22 cellular contexts compared by ENCODE assay signal in the genomic region with DNA sequence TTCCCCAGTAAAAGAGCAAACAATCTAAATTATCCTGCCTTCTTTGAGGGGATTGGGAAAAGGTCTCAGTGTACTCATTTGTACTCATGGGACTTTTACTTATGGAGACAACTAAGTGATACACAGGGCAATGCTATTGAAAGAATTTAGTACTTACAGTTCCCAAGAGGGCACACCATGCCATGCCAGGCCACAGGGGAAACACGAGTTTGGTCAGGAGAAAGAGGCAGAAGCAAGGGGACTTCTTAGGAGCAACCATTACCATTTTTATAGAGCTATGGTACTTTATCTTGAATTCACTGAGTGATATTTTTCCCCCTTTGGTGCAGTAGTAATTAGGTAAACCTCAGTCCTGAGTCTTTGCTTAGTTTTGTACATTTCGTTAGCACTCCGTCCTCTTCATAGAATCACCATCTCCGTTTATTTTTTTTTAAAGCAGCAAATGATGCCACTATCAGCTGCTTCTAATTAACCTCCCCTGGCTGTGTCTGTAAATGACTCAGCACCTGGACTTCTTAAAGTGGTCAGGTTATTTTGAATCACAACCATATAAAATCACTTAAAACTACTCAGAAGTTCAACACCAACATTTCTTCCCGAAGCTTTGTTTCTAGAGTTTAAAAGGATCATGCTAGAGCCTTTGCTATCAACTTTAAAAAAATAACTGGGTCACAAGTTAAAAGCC. TPM values are rescaled to one million over a fixed set of nuclear protein-coding genes. Genes with fewer than 3 reads are reported as not detected.
DNase-seq lines count a peak whose midpoint lies in the region; ATAC-seq and TF ChIP-seq lines count a peak whose summit lies in the region.
"Had no signal": no experiment of that assay in that cellular context is flagged by ENCODE, and none has a peak within 500 bp of the region (broad histone marks: within the 10 kb centered on the region; RNA-seq: fewer than 3 reads in every experiment).

No MANE protein-coding gene starts in this region.

- no peak overlapping the region for H2AFZ ChIP-seq in fibroblast of lung (ENCODE audit: low read length)

- H3K27me3 Mint-ChIP-seq in mesothelial cell of epicardium (ENCODE audit: low read depth), result no peaks in the 10 kb centered on the region
- H3K27me3 Mint-ChIP-seq: activated CD4-positive, alpha-beta T cell treated with anti-CD3 and anti-CD28 coated beads for 36 hours; IgD-negative memory B cell had no signal

- peak overlapping the region; percentile 19 for H3K4me2 ChIP-seq in fibroblast of lung (ENCODE audit: extremely low read depth, insufficient read depth, low read length)

- no peak overlapping the region for H3K4me3 Mint-ChIP-seq in mesothelial cell of epicardium
- H3K4me3 Mint-ChIP-seq: activated CD4-positive, alpha-beta T cell treated with anti-CD3 and anti-CD28 coated beads for 36 hours; IgD-negative memory B cell; naive thymus-derived CD4-positive, alpha-beta T cell had no signal

- H3K36me3 ChIP-seq in fibroblast of lung (ENCODE audit: control insufficient read depth, insufficient read depth, low read length), result no peaks in the 10 kb centered on the region
- H3K36me3 ChIP-seq: brain microvascular endothelial cell, esophagus muscularis mucosa, left ventricle myocardium inferior had no signal

- H3K27ac Mint-ChIP-seq in mesothelial cell of epicardium, result no peak overlapping the region
- H3K27ac Mint-ChIP-seq: activated CD4-positive, alpha-beta T cell treated with anti-CD3 and anti-CD28 coated beads for 36 hours; naive thymus-derived CD4-positive, alpha-beta T cell had no signal

- no peaks in the 10 kb centered on the region for H4K20me1 ChIP-seq in fibroblast of lung (ENCODE audit: control insufficient read depth, extremely low read depth, insufficient read depth, low read length)

- no peak overlapping the region for H3K4me3 ChIP-seq in fibroblast of lung (replicated peaks in 1 of 4; ENCODE audit: control extremely low read depth in 1 of 4, insufficient read depth in 1 of 4, low read depth in 3 of 4, low read length in 4 of 4)
- H3K4me3 ChIP-seq: dorsolateral prefrontal cortex, esophagus muscularis mucosa, left ventricle myocardium inferior had no signal

- H3K9ac ChIP-seq in fibroblast of lung (ENCODE audit: insufficient read depth, low read length), result no peak overlapping the region

- H3K36me3 Mint-ChIP-seq in mesothelial cell of epicardium, result no peaks in the 10 kb centered on the region
- H3K36me3 Mint-ChIP-seq: IgD-negative memory B cell had no signal

- no peak overlapping the region for H3K27ac ChIP-seq in fibroblast of lung (ENCODE audit: insufficient read depth, low read length)
- H3K27ac ChIP-seq: brain microvascular endothelial cell, C4-2B, dorsolateral prefrontal cortex, esophagus muscularis mucosa, left ventricle myocardium inferior had no signal

- intact Hi-C loops in sciatic nerve (cut with DNase I), result no loop called here

- peaks cover 24% of the 10 kb centered on the region for H3K4me1 Mint-ChIP-seq in mesothelial cell of epicardium
- H3K4me1 Mint-ChIP-seq: activated CD4-positive, alpha-beta T cell treated with anti-CD3 and anti-CD28 coated beads for 36 hours had no signal

- H3K27me3 ChIP-seq in fibroblast of lung (ENCODE audit: control insufficient read depth, insufficient read depth, low read length), result no peaks in the 10 kb centered on the region
- H3K27me3 ChIP-seq: brain microvascular endothelial cell, dorsolateral prefrontal cortex, esophagus muscularis mucosa had no signal

- H3K9me3 Mint-ChIP-seq in mesothelial cell of epicardium, result no peaks in the 10 kb centered on the region

- peaks cover 2% of the 10 kb centered on the region for H3K4me1 ChIP-seq in fibroblast of lung (ENCODE audit: control insufficient read depth, extremely low read depth, insufficient read depth, low read length)

- DNase-seq in EH (ENCODE audit: low read depth) (peak; percentile 67), NCI-H69 (lab: John Stamatoyannopoulos, UW) (peak; percentile 9), fibroblast of lung (ENCODE audit: low read depth in 2 of 2) (peak in 1 of 2 donors; percentile 68), sciatic nerve (ENCODE audit: low spot score) (no peak), hippocampal formation (lab: John Stamatoyannopoulos, UW) (no peak), mesothelial cell of epicardium (ENCODE audit: low spot score in 2 of 2, unreplicated experiment in 2 of 2) (no peak), SW480 (ENCODE audit: low spot score) (no peak), GDM1 (lab: John Stamatoyannopoulos, UW) (no peak)
- DNase-seq: activated CD4-positive, alpha-beta T cell treated with anti-CD3 and anti-CD28 coated beads for 36 hours; activated CD8-positive, alpha-beta memory T cell treated with anti-CD3 and anti-CD28 coated beads, Interleukin-2, amount 50 U/mL, for 48 hours; brain microvascular endothelial cell; DND-41; dorsolateral prefrontal cortex; left ventricle myocardium inferior; naive thymus-derived CD4-positive, alpha-beta T cell; NCI-H1105 treated with DMSO at 0.1 percent for 48 hours; NCI-H2171 treated with DMSO at 0.1 percent for 48 hours; Right ventricle myocardium superior had no signal

- ATAC-seq in sciatic nerve, result peak; percentile 36
- ATAC-seq: activated CD4-positive, alpha-beta T cell treated with anti-CD3 and anti-CD28 coated beads for 36 hours; HCT116; naive thymus-derived CD4-positive, alpha-beta T cell had no signal

- no peak for TF ChIP-seq CTCF in fibroblast of lung (conservative IDR thresholded peaks at IDR 0.05 in 1 of 2, IDR thresholded peaks at IDR 0.05 in 1 of 2; ENCODE audit: low read depth in 1 of 2, low read length in 2 of 2)
- TF ChIP-seq CTCF in mesothelial cell of epicardium (IDR thresholded peaks at IDR 0.05; ENCODE audit: unreplicated experiment), result no peak

- no peaks in the 10 kb centered on the region for H3K9me3 ChIP-seq in fibroblast of lung (ENCODE audit: control insufficient read depth, insufficient read depth, low read depth, low read length)
- H3K9me3 ChIP-seq: esophagus muscularis mucosa, left ventricle myocardium inferior had no signal

- no peaks in the 10 kb centered on the region for H3K79me2 ChIP-seq in fibroblast of lung (ENCODE audit: control insufficient read depth, insufficient read depth, low read length)

RNA-seq across cellular contexts. Expression of gene WASHC3, which starts 5.9 kb away (rescaled TPM):
- total RNA-seq in fibroblast of lung (108 and 149 TPM in 2 replicates), sciatic nerve (55.6 TPM), mesothelial cell of epicardium (27.9 to 28.8 TPM (median 28.5 TPM) in 3 replicates)
- 85.3 and 97.5 TPM in 2 replicates for polyA plus RNA-seq in fibroblast of lung
- 73.8 and 76.7 TPM in 2 replicates for polyA plus RNA-seq in fibroblast of lung (2012)
- 22.7 and 30.8 TPM in 2 replicates for polyA minus RNA-seq in fibroblast of lung (ENCODE audit: low replicate concordance)

RNA-seq across cellular contexts. Expression of gene NUP37, which starts 52.2 kb away (rescaled TPM):
- total RNA-seq in fibroblast of lung (30.3 and 38.3 TPM in 2 replicates), sciatic nerve (18.9 TPM), mesothelial cell of epicardium (32.4 to 35.2 TPM (median 33.8 TPM) in 3 replicates)
- 61.9 and 81.0 TPM in 2 replicates for polyA plus RNA-seq in fibroblast of lung
- 32.0 and 42.3 TPM in 2 replicates for polyA plus RNA-seq in fibroblast of lung (2012)
- polyA minus RNA-seq in fibroblast of lung (ENCODE audit: low replicate concordance), result 2.8 TPM in 1 of 2 replicates, not detected in the other

RNA-seq across cellular contexts. Expression of gene PARPBP, which starts 52.3 kb away (rescaled TPM):
- total RNA-seq in fibroblast of lung, result 3.6 and 9.4 TPM in 2 replicates
- polyA plus RNA-seq in fibroblast of lung, result 5.7 and 11.7 TPM in 2 replicates
- 3.3 and 7.0 TPM in 2 replicates for polyA plus RNA-seq in fibroblast of lung (2012)
- 1.4 and 1.6 TPM in 2 replicates for polyA minus RNA-seq in fibroblast of lung (ENCODE audit: low replicate concordance)
- total RNA-seq in sciatic nerve, result 1.6 TPM
- 13.7 to 15.3 TPM (median 15.0 TPM) in 3 replicates for total RNA-seq in mesothelial cell of epicardium

Comparison
In these comparisons a context has a peak if more than half of its experiments do, and no peak if none do; other contexts are left out.
1. DNase-seq: peak in EH (single experiment) and NCI-H69 (single experiment); none in sciatic nerve (single experiment), hippocampal formation (0 of 2), mesothelial cell of epicardium (0 of 2), SW480 (single experiment) and GDM1 (single experiment).